8 cellular contexts compared by ENCODE assay signal in the genomic region with DNA sequence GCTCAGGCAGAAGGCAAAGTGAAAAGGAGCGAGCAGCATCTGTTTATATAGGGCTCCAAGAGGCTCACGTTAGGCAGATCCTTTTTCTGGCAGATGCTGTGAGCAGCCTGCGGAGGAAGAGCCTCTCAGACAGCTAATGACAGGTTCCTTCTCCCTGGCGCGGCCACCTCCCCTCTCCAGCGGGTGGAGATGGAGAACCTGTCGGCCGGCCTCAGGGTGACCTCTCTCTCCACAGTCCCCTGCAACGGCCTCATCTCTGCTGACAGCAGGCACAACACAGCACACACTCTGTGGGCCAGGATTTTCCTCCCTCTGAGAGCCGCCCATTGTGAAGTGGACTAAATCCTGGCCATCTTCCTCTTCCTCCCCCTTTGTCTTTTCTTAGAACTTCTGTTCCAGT.
DNase-seq lines count a peak whose midpoint lies in the region; ATAC-seq, FAIRE-seq and TF ChIP-seq lines count a peak whose summit lies in the region.

No MANE protein-coding gene starts in this region.

- no peak overlapping the region for H3K4me3 ChIP-seq in prostate gland

- H3K9me3 ChIP-seq in prostate gland: no peaks in the 10 kb centered on the region

- H3K36me3 ChIP-seq in prostate gland: no peaks in the 10 kb centered on the region

- DNase-seq in GM12891 (ENCODE audit: insufficient read length, low spot score) (no peak), NOMO-1 treated with DMSO at 0.1 percent for 48 hours (lab: John Stamatoyannopoulos, UW; ENCODE audit: unreplicated experiment) (peak; percentile 70), globus pallidus (ENCODE audit: low spot score) (peak; percentile 25), prostate gland (ENCODE audit: low spot score) (no peak), NCI-H187 treated with DMSO at 0.1 percent for 48 hours (lab: John Stamatoyannopoulos, UW) (no peak), A172 (ENCODE audit: low spot score) (no peak)
- no peak for DNase-seq in activated CD4-positive, alpha-beta T cell treated with anti-CD3 and anti-CD28 coated beads, Interleukin-2, amount 50 U/mL, for 4 hours

- H3K4me1 ChIP-seq in prostate gland (replicated peaks): no peaks in the 10 kb centered on the region

- peak overlapping the region; percentile 0 to 42 for H3K27ac ChIP-seq in prostate gland

- peak; percentile 9 for FAIRE-seq in GM12891 (lab: Jason Lieb, UNC)

- TF ChIP-seq POLR2A in GM12891 (IDR thresholded peaks at IDR 0.05; ENCODE audit: low read depth, low read length) (no peak), prostate gland (IDR thresholded peaks at IDR 0.05) (no peak)

- no peak for TF ChIP-seq CTCF in prostate gland (IDR thresholded peaks at IDR 0.05)

- H3K27me3 ChIP-seq in prostate gland (replicated peaks; ENCODE audit: insufficient read depth): no peaks in the 10 kb centered on the region

- intact Hi-C loops in prostate gland (cut with DNase I): no loop called here

- 20% methylated on average over 10 of the region's 10 CpGs for WGBS in prostate gland

- ATAC-seq in HG03457 (IDR thresholded peaks at IDR 0.05; ENCODE audit: unreplicated experiment): no peak

TF ChIP-seq in GM12891, 5 proteins besides CTCF, POLR2A, EP300 and RAD21:
- TF ChIP-seq SPI1 (IDR thresholded peaks at IDR 0.05; ENCODE audit: low read depth, low read length) (no peak), TAF1 (IDR thresholded peaks at IDR 0.05; ENCODE audit: low read depth, low read length) (no peak), POU2F2 (IDR thresholded peaks at IDR 0.05; ENCODE audit: low read depth, low read length) (no peak), POLR2AphosphoS5 (IDR thresholded peaks at IDR 0.05; ENCODE audit: low read depth, low read length) (no peak), PAX5 (IDR thresholded peaks at IDR 0.05; ENCODE audit: insufficient read depth, low read length, severe bottlenecking) (no peak)

Comparison
In these comparisons a context has a peak if more than half of its experiments do, and no peak if none do; other contexts are left out.
1. DNase-seq: peak in NOMO-1 treated with DMSO at 0.1 percent for 48 hours (single experiment) and globus pallidus (single experiment); none in GM12891 (single experiment), prostate gland (single experiment), NCI-H187 treated with DMSO at 0.1 percent for 48 hours (single experiment), activated CD4-positive, alpha-beta T cell treated with anti-CD3 and anti-CD28 coated beads, Interleukin-2, amount 50 U/mL, for 4 hours (0 of 2) and A172 (single experiment).